8 cellular contexts compared by ENCODE assay signal in genomic region chrX:9530848-9531274, GRCh38.
DNase-seq lines count a peak whose midpoint lies in the region; ATAC-seq and TF ChIP-seq lines count a peak whose summit lies in the region.

No MANE protein-coding gene starts in this region.

- TF ChIP-seq CTCF in GM12865 (IDR thresholded peaks at IDR 0.05; ENCODE audit: insufficient read depth, low read depth, low read length, missing control alignments) (no peak), colonic mucosa (IDR thresholded peaks at IDR 0.05) (no peak), lower leg skin (IDR thresholded peaks at IDR 0.05) (no peak)

- WGBS in lower leg skin, 2 donors, result 0 to 4% methylated on average over 9 of the region's 9 CpGs

- no peaks in the 10 kb centered on the region for H3K9me3 ChIP-seq in colonic mucosa

- no peaks in the 10 kb centered on the region for H3K36me3 ChIP-seq in colonic mucosa

- H3K27ac ChIP-seq in colonic mucosa, result no peak overlapping the region

- H3K4me3 ChIP-seq in GM12865 (ENCODE audit: low read depth, low read length), result no peak overlapping the region
- no peak overlapping the region for H3K4me3 ChIP-seq in colonic mucosa
- no peak overlapping the region for H3K4me3 ChIP-seq in lower leg skin (ENCODE audit: low read depth, poor library complexity, severe bottlenecking)

- no peak for TF ChIP-seq POLR2A in lower leg skin (IDR thresholded peaks at IDR 0.05)

- no peaks in the 10 kb centered on the region for H3K4me1 ChIP-seq in colonic mucosa

- peak; percentile 85 for ATAC-seq in HG02623 (IDR thresholded peaks at IDR 0.05; ENCODE audit: unreplicated experiment)

- DNase-seq in GM12865 (ENCODE audit: low read depth) (peak; percentile 23), NCI-H2107 treated with DMSO at 0.1 percent for 48 hours (lab: John Stamatoyannopoulos, UW; ENCODE audit: unreplicated experiment) (peak; percentile 91), colonic mucosa (peak; percentile 47), lower leg skin (ENCODE audit: low spot score in 2 of 2) (peak; percentile 27 to 87), NOMO-1 treated with DMSO at 0.1 percent for 48 hours (lab: John Stamatoyannopoulos, UW; ENCODE audit: unreplicated experiment) (no peak)
- DNase-seq in activated CD4-positive, CD25-positive, alpha-beta regulatory T cell treated with anti-CD3 and anti-CD28 coated beads, Interleukin-2, amount 50 U/mL, for 72 hours, result peak; percentile 43
- peak in 2 of 3 donors; percentile 21 to 36 for DNase-seq in stimulated activated CD4-positive, alpha-beta T cell treated with anti-CD3 and anti-CD28 coated beads, TNF-alpha, amount 100 ng/mL, for 48 hours (ENCODE audit: low read depth in 3 of 3)

- no peak overlapping the region for H3K9ac ChIP-seq in colonic mucosa (ENCODE audit: low read depth in 2 of 2, low read length in 2 of 2)

- H3K27me3 ChIP-seq in colonic mucosa, result no peaks in the 10 kb centered on the region

- intact Hi-C loops in colonic mucosa (cut with DNase I) (no loop called here), lower leg skin (cut with DNase I; ENCODE audit: low total_unique reads) (no loop called here)
